8 cellular contexts compared by ENCODE assay signal in genomic region chr19:17539288-17540117, GRCh38. TPM values are rescaled to one million over a fixed set of nuclear protein-coding genes. Genes with fewer than 3 reads are reported as not detected.
A peak's percentile ranks its signal among the peaks of the same experiment; 100 is the strongest.
DNase-seq lines count a peak whose midpoint lies in the region; ATAC-seq and TF ChIP-seq lines count a peak whose summit lies in the region.

No MANE protein-coding gene starts in this region.

- H3K27me3 ChIP-seq in duodenal mucosa (ENCODE audit: control insufficient read depth in 1 of 2, insufficient read depth in 2 of 2, low read length in 2 of 2) (peaks cover 0 to 6% of the 10 kb centered on the region in 2 donors), right lobe of liver (peaks cover 0 to 9% of the 10 kb centered on the region in 2 donors)

- peak; percentile 16; the same call in 1 of the 2 replicates for TF ChIP-seq CTCF in GM12874 (IDR thresholded peaks at IDR 0.05; ENCODE audit: insufficient read depth, low read depth, low read length)
- peak; percentile 15 to 36 (median 22) for TF ChIP-seq CTCF in right lobe of liver (IDR thresholded peaks at IDR 0.05)

- H3K4me3 ChIP-seq in duodenal mucosa (ENCODE audit: low read depth in 1 of 2, low read length in 2 of 2) (peak overlapping the region; percentile 60 to 63), right lobe of liver (peak overlapping the region; percentile 14 to 43 (median 35))

- DNase-seq in HPDE6-E6E7 (ENCODE audit: extremely low spot score): peak; percentile 86
- DNase-seq in NCI-H82 (lab: John Stamatoyannopoulos, UW): peak; percentile 100
- peak; percentile 98 for DNase-seq in activated CD4-positive, alpha-beta memory T cell treated with anti-CD3 and anti-CD28 coated beads for 36 hours
- DNase-seq in right lobe of liver: peak; percentile 85 to 90 (median 88)
- peak; percentile 97 to 98 for DNase-seq in stimulated activated CD4-positive, alpha-beta T cell treated with anti-CD3 and anti-CD28 coated beads, Interleukin-2, amount 100 ng/mL, for 48 hours

- POLR2A ChIA-PET in activated CD4-positive, alpha-beta memory T cell treated with anti-CD3 and anti-CD28 coated beads for 36 hours (lab: Charles Lee): interaction anchor here (0.7 kb wide), 1 partner anchor 16 kb away, joined by 3 read pairs; no protein-coding TSS in a partner anchor

- peak overlapping the region; percentile 74 for H3K4me3 Mint-ChIP-seq in activated CD4-positive, alpha-beta memory T cell treated with anti-CD3 and anti-CD28 coated beads for 36 hours

- H3K9me3 ChIP-seq in duodenal mucosa (ENCODE audit: control insufficient read depth in 1 of 2, low read length in 2 of 2) (no peaks in the 10 kb centered on the region), right lobe of liver (no peaks in the 10 kb centered on the region)

- no peak for TF ChIP-seq POLR2A in right lobe of liver (IDR thresholded peaks at IDR 0.05)

- H3K4me1 ChIP-seq in duodenal mucosa (ENCODE audit: control insufficient read depth in 1 of 2, insufficient read depth in 2 of 2, low read length in 2 of 2) (peaks cover 5 to 7% of the 10 kb centered on the region in 2 donors), right lobe of liver (peaks cover 0 to 7% (median 3%) of the 10 kb centered on the region in 4 donors)

- intact Hi-C loops in activated CD4-positive, alpha-beta memory T cell treated with anti-CD3 and anti-CD28 coated beads for 36 hours (cut with micrococcal nuclease): loop anchor here (1.0 kb wide), 2 partner anchors 16 to 28 kb away; partner anchors contain the start of genes COLGALT1 and PGLS
- intact Hi-C loops in right lobe of liver (cut with DNase I): no loop called here

- no peaks in the 10 kb centered on the region for H3K36me3 Mint-ChIP-seq in activated CD4-positive, alpha-beta memory T cell treated with anti-CD3 and anti-CD28 coated beads for 36 hours

- WGBS in right lobe of liver (ENCODE audit: insufficient coverage, low coverage, low lambda C conversion rate, missing lambda C conversion rate): 7% methylated on average over 28 of the region's 75 CpGs

- no peaks in the 10 kb centered on the region for H3K36me3 ChIP-seq in duodenal mucosa (ENCODE audit: control insufficient read depth in 1 of 2, insufficient read depth in 2 of 2, low read length in 2 of 2)
- no peaks in the 10 kb centered on the region for H3K36me3 ChIP-seq in right lobe of liver

- H3K27me3 Mint-ChIP-seq in activated CD4-positive, alpha-beta memory T cell treated with anti-CD3 and anti-CD28 coated beads for 36 hours: peaks cover 3% of the 10 kb centered on the region

- H3K9ac ChIP-seq in duodenal mucosa (ENCODE audit: low read depth in 1 of 2, low read length in 2 of 2): peak overlapping the region; percentile 12 to 33

- CTCF ChIA-PET in activated CD4-positive, alpha-beta memory T cell treated with anti-CD3 and anti-CD28 coated beads for 36 hours (lab: Charles Lee): interaction anchor here (0.6 to 1.0 kb wide), 2 partner anchors 34 to 643 kb away, joined by 3 to 5 read pairs; no protein-coding TSS in a partner anchor

- H3K9me3 Mint-ChIP-seq in activated CD4-positive, alpha-beta memory T cell treated with anti-CD3 and anti-CD28 coated beads for 36 hours: no peaks in the 10 kb centered on the region

- ATAC-seq in right lobe of liver (peak; percentile 79 to 89 (median 85)), GM19395 (IDR thresholded peaks at IDR 0.05; ENCODE audit: unreplicated experiment) (no peak)

- peak overlapping the region; percentile 58 for H3K27ac Mint-ChIP-seq in activated CD4-positive, alpha-beta memory T cell treated with anti-CD3 and anti-CD28 coated beads for 36 hours

- peaks cover 12% of the 10 kb centered on the region for H3K4me1 Mint-ChIP-seq in activated CD4-positive, alpha-beta memory T cell treated with anti-CD3 and anti-CD28 coated beads for 36 hours (ENCODE audit: low read depth)

- no peak overlapping the region for H3K27ac ChIP-seq in duodenal mucosa (ENCODE audit: low read depth, low read length)
- H3K27ac ChIP-seq in right lobe of liver: no peak overlapping the region

RNA-seq across cellular contexts. Expression of gene COLGALT1, which starts 15.9 kb away (rescaled TPM):
- total RNA-seq in activated CD4-positive, alpha-beta memory T cell treated with anti-CD3 and anti-CD28 coated beads for 36 hours: 10 to 100 TPM; 46.6 to 46.8 TPM
- 10 to 100 TPM; 23.2 to 36.8 (median 31.1) TPM for total RNA-seq in right lobe of liver

RNA-seq across cellular contexts. Expression of gene PGLS, which starts 28.1 kb away (rescaled TPM):
- 10 to 100 TPM; 70.1 to 70.5 TPM for total RNA-seq in activated CD4-positive, alpha-beta memory T cell treated with anti-CD3 and anti-CD28 coated beads for 36 hours
- total RNA-seq in right lobe of liver: 10 to 100 TPM; 31.7 to 60.0 (median 38.8) TPM
